ENCODE assay signal across 8 cellular contexts in genomic region chr3:69012111-69012835, GRCh38. TPM values are rescaled to one million over a fixed set of nuclear protein-coding genes. Genes with fewer than 3 reads are reported as not detected.
DNase-seq lines count a peak whose midpoint lies in the region; TF ChIP-seq lines count a peak whose summit lies in the region.

No MANE protein-coding gene starts in this region.

- no peaks in the 10 kb centered on the region for H3K79me2 ChIP-seq in parathyroid adenoma

- H3K4me3 ChIP-seq in GM06990 (replicated peaks; ENCODE audit: low read depth, low read length) (peak overlapping the region; percentile 86), WERI-Rb-1 (ENCODE audit: low read depth, low read length) (peak overlapping the region; percentile 75; the same call in 1 of the 2 replicates), foreskin fibroblast (ENCODE audit: low read depth in 1 of 2, low read length in 2 of 2) (peak overlapping the region; percentile 63 to 74), parathyroid adenoma (ENCODE audit: low read depth, low read length) (peak overlapping the region; percentile 71)

- H3K9ac ChIP-seq in parathyroid adenoma, result peak overlapping the region; percentile 28

- H3K4me1 ChIP-seq in parathyroid adenoma, result peaks cover 7% of the 10 kb centered on the region

- peak overlapping the region; percentile 86 for H3K4me2 ChIP-seq in parathyroid adenoma (ENCODE audit: low read length)

- no peaks in the 10 kb centered on the region for H3K9me3 ChIP-seq in WERI-Rb-1 (ENCODE audit: severe bottlenecking)
- H3K9me3 ChIP-seq in parathyroid adenoma (ENCODE audit: control insufficient read depth, low read length), result no peaks in the 10 kb centered on the region

- peak overlapping the region; percentile 90 for H2AFZ ChIP-seq in parathyroid adenoma

- DNase-seq in GM06990 (ENCODE audit: extremely low read depth, insufficient read length) (peak; percentile 21), WERI-Rb-1 (no peak), foreskin fibroblast (peak in 1 of 2 donors; percentile 65), NCI-H1930 (lab: John Stamatoyannopoulos, UW) (no peak), A172 (ENCODE audit: low spot score) (no peak), SW 1271 (lab: John Stamatoyannopoulos, UW) (no peak)
- no peak for DNase-seq in stimulated activated CD4-positive, alpha-beta T cell treated with anti-CD3 and anti-CD28 coated beads, Interleukin-15, amount 100 ng/mL, for 24 hours

- H3K27me3 ChIP-seq in GM06990 (replicated peaks; ENCODE audit: control insufficient read depth, insufficient read depth, low read length) (no peaks in the 10 kb centered on the region), WERI-Rb-1 (ENCODE audit: insufficient read depth, low read depth, severe bottlenecking) (no peaks in the 10 kb centered on the region), parathyroid adenoma (ENCODE audit: control insufficient read depth, insufficient read depth, low read length) (no peaks in the 10 kb centered on the region)

- H3K36me3 ChIP-seq in GM06990 (ENCODE audit: control insufficient read depth, insufficient read depth, low read length) (peaks cover 2% of the 10 kb centered on the region), WERI-Rb-1 (peaks cover 14% of the 10 kb centered on the region), parathyroid adenoma (ENCODE audit: control insufficient read depth, insufficient read depth, low read length) (no peaks in the 10 kb centered on the region)

- TF ChIP-seq CTCF in GM06990 (IDR thresholded peaks at IDR 0.05; ENCODE audit: insufficient read depth, low read length, poor library complexity, severe bottlenecking), result no peak
- no peak for TF ChIP-seq CTCF in WERI-Rb-1 (IDR thresholded peaks at IDR 0.05; ENCODE audit: low read depth, low read length)
- TF ChIP-seq CTCF in foreskin fibroblast (IDR thresholded peaks at IDR 0.05; ENCODE audit: low read depth, low read length), result no peak
- no peak for TF ChIP-seq CTCF in parathyroid adenoma (IDR thresholded peaks at IDR 0.05)

- H3K27ac ChIP-seq in WERI-Rb-1 (no peak overlapping the region), parathyroid adenoma (peak overlapping the region; percentile 87)

RNA-seq across cellular contexts. Expression of gene EOGT, which starts 1.2 kb away (rescaled TPM):
- total RNA-seq in A172 (2014; rRNA removed; shearing (Covaris generic)), result 16.8 and 16.9 TPM in 2 replicates

RNA-seq across cellular contexts. Expression of gene TMF1, which starts 39.9 kb away (rescaled TPM):
- 20.3 and 24.4 TPM in 2 replicates for total RNA-seq in A172 (2014; rRNA removed; shearing (Covaris generic))
